In genomic region chr7:974820-975681, GRCh38 we compare ENCODE assay signal across 1 cellular context.
TF ChIP-seq lines count a peak whose summit lies in the region.

Gene COX19 (minus strand): TSS chr7:975549. CDS start chr7:975509, 40 bp downstream.

TF ChIP-seq in HEK293, 187 proteins besides CTCF, POLR2A, EP300 and RAD21 (continued from another document):
- 0 out of 2 replicates have a peak, but pooled peaks have one; percentile 32 for TF ChIP-seq ZNF518A (tag by site-specific recombination; conservative IDR thresholded peaks at IDR 0.05; ENCODE audit: low read depth)
- TF ChIP-seq ZNF843 (tag by site-specific recombination; IDR thresholded peaks at IDR 0.05), result peak; percentile 39; the same call in 1 of the 2 replicates
- no peak for TF ChIP-seq ZNF174 (tag by site-specific recombination; IDR thresholded peaks at IDR 0.05)
- TF ChIP-seq ZNF776 (tag by site-specific recombination; IDR thresholded peaks at IDR 0.05; ENCODE audit: borderline replicate concordance), result no peak
- no peak for TF ChIP-seq ZNF571 (tag by site-specific recombination; IDR thresholded peaks at IDR 0.05)
- TF ChIP-seq ZNF112 (tag by site-specific recombination; IDR thresholded peaks at IDR 0.05), result no peak
- TF ChIP-seq EGR2 (tag by site-specific recombination; IDR thresholded peaks at IDR 0.05; ENCODE audit: low read depth), result peak; percentile 38
- TF ChIP-seq ZNF354C (tag by site-specific recombination; IDR thresholded peaks at IDR 0.05; ENCODE audit: borderline replicate concordance, low read depth), result no peak
- TF ChIP-seq, protein P1, sequence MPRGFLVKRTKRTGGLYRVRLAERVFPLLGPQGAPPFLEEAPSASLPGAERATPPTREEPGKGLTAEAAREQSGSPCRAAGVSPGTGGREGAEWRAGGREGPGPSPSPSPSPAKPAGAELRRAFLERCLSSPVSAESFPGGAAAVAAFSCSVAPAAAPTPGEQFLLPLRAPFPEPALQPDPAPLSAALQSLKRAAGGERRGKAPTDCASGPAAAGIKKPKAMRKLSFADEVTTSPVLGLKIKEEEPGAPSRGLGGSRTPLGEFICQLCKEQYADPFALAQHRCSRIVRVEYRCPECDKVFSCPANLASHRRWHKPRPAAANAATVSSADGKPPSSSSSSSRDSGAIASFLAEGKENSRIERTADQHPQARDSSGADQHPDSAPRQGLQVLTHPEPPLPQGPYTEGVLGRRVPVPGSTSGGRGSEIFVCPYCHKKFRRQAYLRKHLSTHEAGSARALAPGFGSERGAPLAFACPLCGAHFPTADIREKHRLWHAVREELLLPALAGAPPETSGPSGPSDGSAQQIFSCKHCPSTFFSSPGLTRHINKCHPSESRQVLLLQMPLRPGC (tag by site-specific recombination; IDR thresholded peaks at IDR 0.05), result no peak
- no peak for TF ChIP-seq ZNF610 (tag by site-specific recombination; IDR thresholded peaks at IDR 0.05; ENCODE audit: borderline replicate concordance)
- no peak for TF ChIP-seq ZNF530 (tag by site-specific recombination; IDR thresholded peaks at IDR 0.05; ENCODE audit: low read depth)
- TF ChIP-seq, protein P2, sequence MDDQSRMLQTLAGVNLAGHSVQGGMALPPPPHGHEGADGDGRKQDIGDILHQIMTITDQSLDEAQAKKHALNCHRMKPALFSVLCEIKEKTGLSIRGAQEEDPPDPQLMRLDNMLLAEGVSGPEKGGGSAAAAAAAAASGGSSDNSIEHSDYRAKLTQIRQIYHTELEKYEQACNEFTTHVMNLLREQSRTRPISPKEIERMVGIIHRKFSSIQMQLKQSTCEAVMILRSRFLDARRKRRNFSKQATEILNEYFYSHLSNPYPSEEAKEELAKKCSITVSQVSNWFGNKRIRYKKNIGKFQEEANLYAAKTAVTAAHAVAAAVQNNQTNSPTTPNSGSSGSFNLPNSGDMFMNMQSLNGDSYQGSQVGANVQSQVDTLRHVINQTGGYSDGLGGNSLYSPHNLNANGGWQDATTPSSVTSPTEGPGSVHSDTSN (CRISPR knock-in tag; IDR thresholded peaks at IDR 0.05), result peak; percentile 45; the same call in 1 of the 2 replicates
- TF ChIP-seq KLF8 (tag by site-specific recombination; IDR thresholded peaks at IDR 0.05), result peak; percentile 63
- TF ChIP-seq ZBTB26 (tag by site-specific recombination; optimal IDR thresholded peaks at IDR 0.05), result peak; percentile 37
- TF ChIP-seq, protein P3, sequence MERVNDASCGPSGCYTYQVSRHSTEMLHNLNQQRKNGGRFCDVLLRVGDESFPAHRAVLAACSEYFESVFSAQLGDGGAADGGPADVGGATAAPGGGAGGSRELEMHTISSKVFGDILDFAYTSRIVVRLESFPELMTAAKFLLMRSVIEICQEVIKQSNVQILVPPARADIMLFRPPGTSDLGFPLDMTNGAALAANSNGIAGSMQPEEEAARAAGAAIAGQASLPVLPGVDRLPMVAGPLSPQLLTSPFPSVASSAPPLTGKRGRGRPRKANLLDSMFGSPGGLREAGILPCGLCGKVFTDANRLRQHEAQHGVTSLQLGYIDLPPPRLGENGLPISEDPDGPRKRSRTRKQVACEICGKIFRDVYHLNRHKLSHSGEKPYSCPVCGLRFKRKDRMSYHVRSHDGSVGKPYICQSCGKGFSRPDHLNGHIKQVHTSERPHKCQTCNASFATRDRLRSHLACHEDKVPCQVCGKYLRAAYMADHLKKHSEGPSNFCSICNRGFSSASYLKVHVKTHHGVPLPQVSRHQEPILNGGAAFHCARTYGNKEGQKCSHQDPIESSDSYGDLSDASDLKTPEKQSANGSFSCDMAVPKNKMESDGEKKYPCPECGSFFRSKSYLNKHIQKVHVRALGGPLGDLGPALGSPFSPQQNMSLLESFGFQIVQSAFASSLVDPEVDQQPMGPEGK (tag by site-specific recombination; IDR thresholded peaks at IDR 0.05), result peak; percentile 71
- no peak for TF ChIP-seq ZNF10 (tag by site-specific recombination; IDR thresholded peaks at IDR 0.05)
- TF ChIP-seq ZNF777 (tag by site-specific recombination; IDR thresholded peaks at IDR 0.05; ENCODE audit: borderline replicate concordance), result no peak
- TF ChIP-seq, protein P4, sequence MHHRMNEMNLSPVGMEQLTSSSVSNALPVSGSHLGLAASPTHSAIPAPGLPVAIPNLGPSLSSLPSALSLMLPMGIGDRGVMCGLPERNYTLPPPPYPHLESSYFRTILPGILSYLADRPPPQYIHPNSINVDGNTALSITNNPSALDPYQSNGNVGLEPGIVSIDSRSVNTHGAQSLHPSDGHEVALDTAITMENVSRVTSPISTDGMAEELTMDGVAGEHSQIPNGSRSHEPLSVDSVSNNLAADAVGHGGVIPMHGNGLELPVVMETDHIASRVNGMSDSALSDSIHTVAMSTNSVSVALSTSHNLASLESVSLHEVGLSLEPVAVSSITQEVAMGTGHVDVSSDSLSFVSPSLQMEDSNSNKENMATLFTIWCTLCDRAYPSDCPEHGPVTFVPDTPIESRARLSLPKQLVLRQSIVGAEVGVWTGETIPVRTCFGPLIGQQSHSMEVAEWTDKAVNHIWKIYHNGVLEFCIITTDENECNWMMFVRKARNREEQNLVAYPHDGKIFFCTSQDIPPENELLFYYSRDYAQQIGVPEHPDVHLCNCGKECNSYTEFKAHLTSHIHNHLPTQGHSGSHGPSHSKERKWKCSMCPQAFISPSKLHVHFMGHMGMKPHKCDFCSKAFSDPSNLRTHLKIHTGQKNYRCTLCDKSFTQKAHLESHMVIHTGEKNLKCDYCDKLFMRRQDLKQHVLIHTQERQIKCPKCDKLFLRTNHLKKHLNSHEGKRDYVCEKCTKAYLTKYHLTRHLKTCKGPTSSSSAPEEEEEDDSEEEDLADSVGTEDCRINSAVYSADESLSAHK (tag by site-specific recombination; IDR thresholded peaks at IDR 0.05), result 0 out of 2 replicates have a peak, but pooled peaks have one; percentile 29
- TF ChIP-seq ZFP3 (tag by site-specific recombination; IDR thresholded peaks at IDR 0.05; ENCODE audit: low read depth), result peak; percentile 69; the same call in 1 of the 2 replicates
- TF ChIP-seq ZFP37 (tag by site-specific recombination; IDR thresholded peaks at IDR 0.05), result peak; percentile 81; the same call in 1 of the 2 replicates
- TF ChIP-seq, protein P5, sequence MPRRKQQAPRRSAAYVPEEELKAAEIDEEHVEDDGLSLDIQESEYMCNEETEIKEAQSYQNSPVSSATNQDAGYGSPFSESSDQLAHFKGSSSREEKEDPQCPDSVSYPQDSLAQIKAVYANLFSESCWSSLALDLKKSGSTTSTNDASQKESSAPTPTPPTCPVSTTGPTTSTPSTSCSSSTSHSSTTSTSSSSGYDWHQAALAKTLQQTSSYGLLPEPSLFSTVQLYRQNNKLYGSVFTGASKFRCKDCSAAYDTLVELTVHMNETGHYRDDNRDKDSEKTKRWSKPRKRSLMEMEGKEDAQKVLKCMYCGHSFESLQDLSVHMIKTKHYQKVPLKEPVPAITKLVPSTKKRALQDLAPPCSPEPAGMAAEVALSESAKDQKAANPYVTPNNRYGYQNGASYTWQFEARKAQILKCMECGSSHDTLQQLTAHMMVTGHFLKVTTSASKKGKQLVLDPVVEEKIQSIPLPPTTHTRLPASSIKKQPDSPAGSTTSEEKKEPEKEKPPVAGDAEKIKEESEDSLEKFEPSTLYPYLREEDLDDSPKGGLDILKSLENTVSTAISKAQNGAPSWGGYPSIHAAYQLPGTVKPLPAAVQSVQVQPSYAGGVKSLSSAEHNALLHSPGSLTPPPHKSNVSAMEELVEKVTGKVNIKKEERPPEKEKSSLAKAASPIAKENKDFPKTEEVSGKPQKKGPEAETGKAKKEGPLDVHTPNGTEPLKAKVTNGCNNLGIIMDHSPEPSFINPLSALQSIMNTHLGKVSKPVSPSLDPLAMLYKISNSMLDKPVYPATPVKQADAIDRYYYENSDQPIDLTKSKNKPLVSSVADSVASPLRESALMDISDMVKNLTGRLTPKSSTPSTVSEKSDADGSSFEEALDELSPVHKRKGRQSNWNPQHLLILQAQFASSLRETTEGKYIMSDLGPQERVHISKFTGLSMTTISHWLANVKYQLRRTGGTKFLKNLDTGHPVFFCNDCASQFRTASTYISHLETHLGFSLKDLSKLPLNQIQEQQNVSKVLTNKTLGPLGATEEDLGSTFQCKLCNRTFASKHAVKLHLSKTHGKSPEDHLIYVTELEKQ (tag by site-specific recombination; IDR thresholded peaks at IDR 0.05; ENCODE audit: borderline replicate concordance), result no peak
- TF ChIP-seq GLIS2 (tag by site-specific recombination; IDR thresholded peaks at IDR 0.05), result peak; percentile 17; the same call in 1 of the 2 replicates
- peak; percentile 85 for TF ChIP-seq YY1 (tag by site-specific recombination; IDR thresholded peaks at IDR 0.05)
- TF ChIP-seq ZNF341 (tag by site-specific recombination; IDR thresholded peaks at IDR 0.05; ENCODE audit: low read depth), result no peak
- TF ChIP-seq ZNF701 (tag by site-specific recombination; IDR thresholded peaks at IDR 0.05), result no peak
- no peak for TF ChIP-seq ZNF658 (tag by site-specific recombination; IDR thresholded peaks at IDR 0.05)
- no peak for TF ChIP-seq ZNF223 (tag by site-specific recombination; IDR thresholded peaks at IDR 0.05)
- TF ChIP-seq, protein P6, sequence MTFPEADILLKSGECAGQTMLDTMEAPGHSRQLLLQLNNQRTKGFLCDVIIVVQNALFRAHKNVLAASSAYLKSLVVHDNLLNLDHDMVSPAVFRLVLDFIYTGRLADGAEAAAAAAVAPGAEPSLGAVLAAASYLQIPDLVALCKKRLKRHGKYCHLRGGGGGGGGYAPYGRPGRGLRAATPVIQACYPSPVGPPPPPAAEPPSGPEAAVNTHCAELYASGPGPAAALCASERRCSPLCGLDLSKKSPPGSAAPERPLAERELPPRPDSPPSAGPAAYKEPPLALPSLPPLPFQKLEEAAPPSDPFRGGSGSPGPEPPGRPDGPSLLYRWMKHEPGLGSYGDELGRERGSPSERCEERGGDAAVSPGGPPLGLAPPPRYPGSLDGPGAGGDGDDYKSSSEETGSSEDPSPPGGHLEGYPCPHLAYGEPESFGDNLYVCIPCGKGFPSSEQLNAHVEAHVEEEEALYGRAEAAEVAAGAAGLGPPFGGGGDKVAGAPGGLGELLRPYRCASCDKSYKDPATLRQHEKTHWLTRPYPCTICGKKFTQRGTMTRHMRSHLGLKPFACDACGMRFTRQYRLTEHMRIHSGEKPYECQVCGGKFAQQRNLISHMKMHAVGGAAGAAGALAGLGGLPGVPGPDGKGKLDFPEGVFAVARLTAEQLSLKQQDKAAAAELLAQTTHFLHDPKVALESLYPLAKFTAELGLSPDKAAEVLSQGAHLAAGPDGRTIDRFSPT (tag by site-specific recombination; IDR thresholded peaks at IDR 0.05), result peak; percentile 82
- no peak for TF ChIP-seq GLI4 (tag by site-specific recombination; IDR thresholded peaks at IDR 0.05)
